Comparison of ENCODE assay signal across 18 cellular contexts in genomic region chr3:49967307-49967706, GRCh38. TPM values are rescaled to one million over a fixed set of nuclear protein-coding genes. Genes with fewer than 3 reads are reported as not detected.
A peak's percentile ranks its signal among the peaks of the same experiment; 100 is the strongest.
DNase-seq lines count a peak whose midpoint lies in the region; ATAC-seq and TF ChIP-seq lines count a peak whose summit lies in the region.
"Had no signal": no experiment of that assay in that cellular context is flagged by ENCODE, and none has a peak within 500 bp of the region (broad histone marks: within the 10 kb centered on the region; RNA-seq: fewer than 3 reads in every experiment).

No MANE protein-coding gene starts in this region.

- H3K9me3 ChIP-seq in right cardiac atrium (ENCODE audit: control insufficient read depth, low read length), result no peaks in the 10 kb centered on the region

- WGBS in right cardiac atrium, result 55% methylated on average over 5 of the region's 5 CpGs

- H3K4me3 ChIP-seq in right cardiac atrium (ENCODE audit: low read length) (no peak overlapping the region), fibroblast of mammary gland (ENCODE audit: control insufficient read depth, low read depth, low read length) (no peak overlapping the region)
- H3K4me3 ChIP-seq: smooth muscle cell had no signal

- TF ChIP-seq CTCF in fibroblast of mammary gland (conservative IDR thresholded peaks at IDR 0.05; ENCODE audit: control insufficient read depth, insufficient read depth, low read depth, low read length) (no peak), nephron progenitor cell (IDR thresholded peaks at IDR 0.05) (no peak)

- intact Hi-C loops in right cardiac atrium (cut with DNase I), result no loop called here
- intact Hi-C loops in Right ventricle myocardium inferior (cut with DNase I), result no loop called here

- no peaks in the 10 kb centered on the region for H3K4me1 Mint-ChIP-seq in nephron progenitor cell
- peaks cover 14% of the 10 kb centered on the region for H3K4me1 Mint-ChIP-seq in stimulated activated memory B cell treated with anti-CD40 and anti-IgM and Interleukin-4, amounts not matched to agents 10 μg/mL and 1 μg/mL and 100 μg/mL, for 72 hours

- H3K27me3 Mint-ChIP-seq in nephron progenitor cell (ENCODE audit: low read depth, poor library complexity), result no peaks in the 10 kb centered on the region
- no peaks in the 10 kb centered on the region for H3K27me3 Mint-ChIP-seq in stimulated activated memory B cell treated with anti-CD40 and anti-IgM and Interleukin-4, amounts not matched to agents 10 μg/mL and 1 μg/mL and 100 μg/mL, for 72 hours
- H3K27me3 Mint-ChIP-seq: activated T-helper 17 cell treated with anti-CD3 and anti-CD28 coated beads, Interleukin-2, amount 50 U/mL, for 72 hours had no signal

- H3K27ac ChIP-seq in right cardiac atrium (ENCODE audit: low read length), result no peak overlapping the region
- H3K27ac ChIP-seq: KMS-11 had no signal

- H3K27ac Mint-ChIP-seq in nephron progenitor cell, result peak overlapping the region; percentile 61
- no peak overlapping the region for H3K27ac Mint-ChIP-seq in stimulated activated memory B cell treated with anti-CD40 and anti-IgM and Interleukin-4, amounts not matched to agents 10 μg/mL and 1 μg/mL and 100 μg/mL, for 72 hours
- H3K27ac Mint-ChIP-seq: activated T-helper 17 cell treated with anti-CD3 and anti-CD28 coated beads, Interleukin-2, amount 50 U/mL, for 72 hours had no signal

- no peak overlapping the region for H3K4me3 Mint-ChIP-seq in nephron progenitor cell
- H3K4me3 Mint-ChIP-seq in stimulated activated memory B cell treated with anti-CD40 and anti-IgM and Interleukin-4, amounts not matched to agents 10 μg/mL and 1 μg/mL and 100 μg/mL, for 72 hours, result no peak overlapping the region
- H3K4me3 Mint-ChIP-seq: activated T-helper 17 cell treated with anti-CD3 and anti-CD28 coated beads, Interleukin-2, amount 50 U/mL, for 72 hours had no signal

- peaks cover 7% of the 10 kb centered on the region for H3K4me1 ChIP-seq in right cardiac atrium (ENCODE audit: control insufficient read depth, insufficient read depth, low read length)

- no peaks in the 10 kb centered on the region for H3K27me3 ChIP-seq in right cardiac atrium (ENCODE audit: control insufficient read depth, insufficient read depth)

- ATAC-seq in right cardiac atrium (peak; percentile 45 to 51), Right ventricle myocardium inferior (no peak)
- ATAC-seq in stimulated activated memory B cell treated with anti-CD40 and anti-IgM and Interleukin-4, amounts not matched to agents 10 μg/mL and 1 μg/mL and 100 μg/mL, for 72 hours, result no peak
- ATAC-seq: activated T-helper 17 cell treated with anti-CD3 and anti-CD28 coated beads, Interleukin-2, amount 50 U/mL, for 72 hours had no signal

- H3K36me3 Mint-ChIP-seq in nephron progenitor cell (ENCODE audit: low read depth), result peaks cover 55% of the 10 kb centered on the region
- H3K36me3 Mint-ChIP-seq in stimulated activated memory B cell treated with anti-CD40 and anti-IgM and Interleukin-4, amounts not matched to agents 10 μg/mL and 1 μg/mL and 100 μg/mL, for 72 hours, result peaks cover 21% of the 10 kb centered on the region

- no peak for DNase-seq in right cardiac atrium
- DNase-seq in Right ventricle myocardium inferior (ENCODE audit: missing footprints), result no peak
- DNase-seq in fibroblast of mammary gland (ENCODE audit: low read depth), result peak; percentile 15
- DNase-seq in nephron progenitor cell, result no peak
- no peak for DNase-seq in HuH-7.5 (ENCODE audit: low spot score)
- no peak for DNase-seq in activated T-cell treated with anti-CD3 and anti-CD28 coated beads, Interleukin-2, amount 50 U/mL, for 1 hour
- DNase-seq in cerebellum (ENCODE audit: low spot score), result no peak
- DNase-seq: 8988T, C1 segment of cervical spinal cord, GOT3, NCI-H1092, NCI-H2107, NCI-H526, SIG-M5 had no signal

- no peaks in the 10 kb centered on the region for H3K9me3 Mint-ChIP-seq in nephron progenitor cell
- no peaks in the 10 kb centered on the region for H3K9me3 Mint-ChIP-seq in stimulated activated memory B cell treated with anti-CD40 and anti-IgM and Interleukin-4, amounts not matched to agents 10 μg/mL and 1 μg/mL and 100 μg/mL, for 72 hours
- H3K9me3 Mint-ChIP-seq: activated T-helper 17 cell treated with anti-CD3 and anti-CD28 coated beads, Interleukin-2, amount 50 U/mL, for 72 hours had no signal

RNA-seq across cellular contexts. Expression of gene RBM6, which starts 27.4 kb away (rescaled TPM):
- total RNA-seq in right cardiac atrium (10 to 100 TPM; 43.2 to 52.6 (median 46.9) TPM), Right ventricle myocardium inferior (44.3 TPM), cerebellum (114 TPM)
- polyA plus RNA-seq in right cardiac atrium, result 53.1 TPM

RNA-seq across cellular contexts. Expression of gene MON1A, which starts 37.7 kb away (rescaled TPM):
- total RNA-seq in right cardiac atrium (1 to 10 TPM; 7.4 to 9.0 (median 8.0) TPM), Right ventricle myocardium inferior (7.7 TPM), cerebellum (9.6 TPM)
- 8.2 TPM for polyA plus RNA-seq in right cardiac atrium

Comparison
In these comparisons a context has a peak if more than half of its experiments do, and no peak if none do; other contexts are left out.
1. ATAC-seq: peak in right cardiac atrium (2 of 2); none in Right ventricle myocardium inferior (single experiment) and stimulated activated memory B cell treated with anti-CD40 and anti-IgM and Interleukin-4, amounts not matched to agents 10 μg/mL and 1 μg/mL and 100 μg/mL, for 72 hours (single experiment).